19 cellular contexts compared by ENCODE assay signal in the genomic region with DNA sequence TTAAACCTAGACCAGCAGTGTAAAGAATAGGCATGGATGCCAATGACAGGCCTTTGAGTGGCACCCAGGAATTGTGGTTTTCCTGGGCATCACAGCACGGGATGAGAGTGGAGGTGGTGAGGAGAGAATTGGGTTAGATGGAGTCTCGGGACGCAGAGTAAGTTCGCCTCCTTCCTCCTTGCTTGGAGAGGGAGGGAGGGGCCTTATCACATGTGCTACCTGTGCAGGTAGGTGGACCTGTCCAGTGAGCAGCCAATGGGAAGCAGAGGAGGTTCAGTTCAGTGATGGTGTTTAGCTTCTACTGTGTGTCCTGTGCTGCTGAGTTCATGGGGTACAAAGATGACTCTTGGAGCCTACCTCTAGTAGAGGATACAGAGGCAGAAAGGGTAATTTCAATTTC. TPM values are rescaled to one million over a fixed set of nuclear protein-coding genes. Genes with fewer than 3 reads are reported as not detected.
DNase-seq lines count a peak whose midpoint lies in the region; ATAC-seq and TF ChIP-seq lines count a peak whose summit lies in the region.
"Had no signal": no experiment of that assay in that cellular context is flagged by ENCODE, and none has a peak within 500 bp of the region (broad histone marks: within the 10 kb centered on the region; RNA-seq: fewer than 3 reads in every experiment).

No MANE protein-coding gene starts in this region.

- TF ChIP-seq CTCF in left lung (IDR thresholded peaks at IDR 0.05), result no peak
- TF ChIP-seq CTCF in psoas muscle (IDR thresholded peaks at IDR 0.05), result no peak
- no peak for TF ChIP-seq CTCF in tibial artery (IDR thresholded peaks at IDR 0.05)
- no peak for TF ChIP-seq CTCF in prostate gland (IDR thresholded peaks at IDR 0.05)

- no peak overlapping the region for H3K4me3 Mint-ChIP-seq in activated naive CD4-positive, alpha-beta T cell treated with anti-CD3 and anti-CD28 coated beads, Interleukin-2, amount 50 U/mL, for 24 hours
- H3K4me3 Mint-ChIP-seq: IgD-negative memory B cell had no signal

- H3K27ac ChIP-seq in left lung, result no peak overlapping the region
- H3K27ac ChIP-seq in psoas muscle, result peak overlapping the region; percentile 55
- H3K27ac ChIP-seq in tibial artery, result peak overlapping the region in 1 of 2 donors; percentile 44
- H3K27ac ChIP-seq in prostate gland, result no peak overlapping the region
- H3K27ac ChIP-seq: 22Rv1; BLaER1 treated with 17β-estradiol and CSF1 and Interleukin-3, amounts not matched to agents 10 nM and 100 nM had no signal

- H3K4me1 Mint-ChIP-seq in activated naive CD4-positive, alpha-beta T cell treated with anti-CD3 and anti-CD28 coated beads, Interleukin-2, amount 50 U/mL, for 24 hours, result peaks cover 78% of the 10 kb centered on the region

- H3K4me3 ChIP-seq in left lung (no peak overlapping the region), psoas muscle (no peak overlapping the region), tibial artery (no peak overlapping the region), prostate gland (no peak overlapping the region)
- H3K4me3 ChIP-seq: BLaER1 treated with 17β-estradiol and CSF1 and Interleukin-3, amounts not matched to agents 10 nM and 100 nM; HAP-1 had no signal

- 84 to 95% (median 84%) methylated on average over 4 of the region's 4 CpGs for WGBS in psoas muscle, 3 donors
- WGBS in prostate gland, result 71% methylated on average over 4 of the region's 4 CpGs

- H3K9me3 ChIP-seq in left lung, result no peaks in the 10 kb centered on the region
- H3K9me3 ChIP-seq in psoas muscle, result no peaks in the 10 kb centered on the region
- no peaks in the 10 kb centered on the region for H3K9me3 ChIP-seq in tibial artery
- no peaks in the 10 kb centered on the region for H3K9me3 ChIP-seq in prostate gland
- H3K9me3 ChIP-seq: BLaER1 treated with 17β-estradiol and CSF1 and Interleukin-3, amounts not matched to agents 10 nM and 100 nM; HAP-1 had no signal

- TF ChIP-seq POLR2A in prostate gland (IDR thresholded peaks at IDR 0.05), result no peak

- H3K27ac Mint-ChIP-seq in activated naive CD4-positive, alpha-beta T cell treated with anti-CD3 and anti-CD28 coated beads, Interleukin-2, amount 50 U/mL, for 24 hours, result peak overlapping the region; percentile 15

- H3K9me3 Mint-ChIP-seq in activated naive CD4-positive, alpha-beta T cell treated with anti-CD3 and anti-CD28 coated beads, Interleukin-2, amount 50 U/mL, for 24 hours, result no peaks in the 10 kb centered on the region
- H3K9me3 Mint-ChIP-seq: IgD-negative memory B cell had no signal

- H3K36me3 Mint-ChIP-seq in activated naive CD4-positive, alpha-beta T cell treated with anti-CD3 and anti-CD28 coated beads, Interleukin-2, amount 50 U/mL, for 24 hours, result peaks cover 1% of the 10 kb centered on the region

- ATAC-seq in left lung (peak; percentile 61), psoas muscle (no peak), GM19467 (IDR thresholded peaks at IDR 0.05; ENCODE audit: unreplicated experiment) (no peak), HG03521 (IDR thresholded peaks at IDR 0.05; ENCODE audit: unreplicated experiment) (no peak)
- ATAC-seq: Panc1 had no signal

- peaks cover 9 to 19% of the 10 kb centered on the region in 2 donors for H3K4me1 ChIP-seq in left lung
- peaks cover 80% of the 10 kb centered on the region for H3K4me1 ChIP-seq in psoas muscle
- peaks cover 0 to 100% (median 85%) of the 10 kb centered on the region in 4 donors for H3K4me1 ChIP-seq in tibial artery
- no peaks in the 10 kb centered on the region for H3K4me1 ChIP-seq in prostate gland (replicated peaks)

- H3K36me3 ChIP-seq in left lung (no peaks in the 10 kb centered on the region), psoas muscle (ENCODE audit: insufficient read depth in 1 of 2, low read depth in 1 of 2) (no peaks in the 10 kb centered on the region), tibial artery (no peaks in the 10 kb centered on the region), prostate gland (no peaks in the 10 kb centered on the region)
- H3K36me3 ChIP-seq: HAP-1 had no signal

- no peak for DNase-seq in activated naive CD4-positive, alpha-beta T cell treated with anti-CD3 and anti-CD28 coated beads, Interleukin-2, amount 50 U/mL, for 16 hours
- DNase-seq in left lung (no peak), psoas muscle (no peak), tibial artery (no peak), prostate gland (ENCODE audit: low spot score) (no peak)
- DNase-seq: DMS153, MV-4-11, NCI-H1417 treated with DMSO at 0.1 percent for 48 hours, NCI-H2029, NCI-H510A, SHP77 had no signal

- no peaks in the 10 kb centered on the region for H3K27me3 Mint-ChIP-seq in activated naive CD4-positive, alpha-beta T cell treated with anti-CD3 and anti-CD28 coated beads, Interleukin-2, amount 50 U/mL, for 24 hours
- H3K27me3 Mint-ChIP-seq: IgD-negative memory B cell had no signal

- no peaks in the 10 kb centered on the region for H3K27me3 ChIP-seq in left lung
- H3K27me3 ChIP-seq in psoas muscle (ENCODE audit: insufficient read depth in 3 of 3, low read length in 2 of 3), result no peaks in the 10 kb centered on the region
- H3K27me3 ChIP-seq in tibial artery, result no peaks in the 10 kb centered on the region
- H3K27me3 ChIP-seq in prostate gland (replicated peaks; ENCODE audit: insufficient read depth), result no peaks in the 10 kb centered on the region
- H3K27me3 ChIP-seq: BLaER1 treated with 17β-estradiol and CSF1 and Interleukin-3, amounts not matched to agents 10 nM and 100 nM had no signal

- intact Hi-C loops in left lung (cut with DNase I) (no loop called here), psoas muscle (cut with DNase I) (loop anchor here in 1 of 2 donors (1.0 kb wide), 1 partner anchor 35 kb away; no protein-coding TSS in a partner anchor), tibial artery (cut with DNase I; ENCODE audit: low total_unique reads) (no loop called here), prostate gland (cut with DNase I) (no loop called here)

RNA-seq across cellular contexts. Expression of gene YPEL2, which starts 14.9 kb away (rescaled TPM):
- total RNA-seq in left lung (10 to 100 TPM; 13.8 to 23.6 TPM), psoas muscle (10 to 100 TPM; 19.9 to 47.8 (median 22.3) TPM), prostate gland (10 to 100 TPM; 12.8 to 40.3 TPM)
- polyA plus RNA-seq in psoas muscle, result 10 to 100 TPM in 1 of 3 donors, 1 to 10 TPM in 2; 1.9 to 10.6 (median 6.9) TPM
